Comparison of ENCODE assay signal across 25 cellular contexts in the genomic region with DNA sequence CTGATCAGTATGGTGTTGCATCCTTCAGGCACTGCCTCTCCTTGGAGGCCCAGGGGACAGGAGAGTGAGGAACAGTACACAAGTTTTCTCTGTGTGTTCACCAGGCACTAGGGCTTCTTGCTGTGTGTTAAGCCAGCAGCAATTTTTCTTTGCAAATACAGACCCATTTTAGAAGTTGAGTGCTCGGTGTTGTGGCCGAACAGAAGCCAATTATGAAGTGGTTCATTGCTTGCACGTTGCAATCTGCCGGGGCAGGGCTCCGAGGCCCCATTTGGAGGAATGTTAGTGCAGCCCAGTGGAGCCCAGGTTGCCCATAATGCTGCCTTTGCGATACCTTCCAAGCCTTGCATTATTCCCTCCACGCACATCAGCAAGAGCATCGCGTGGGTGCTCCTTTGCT. TPM values are rescaled to one million over a fixed set of nuclear protein-coding genes. Genes with fewer than 3 reads are reported as not detected.
"Had no signal": no experiment of that assay in that cellular context is flagged by ENCODE, and none has a peak within 500 bp of the region (broad histone marks: within the 10 kb centered on the region; RNA-seq: fewer than 3 reads in every experiment).

No MANE protein-coding gene starts in this region.

- FAIRE-seq: kidney had no signal

- H3K9me3 ChIP-seq: prostate gland, thyroid gland, vagina had no signal

- H2AFZ ChIP-seq: hepatocyte, neural progenitor cell had no signal

- H3K36me3 ChIP-seq: esophagus muscularis mucosa, gastroesophageal sphincter, heart left ventricle, neural progenitor cell, prostate gland, right atrium auricular region, stomach, thyroid gland, vagina had no signal

- H3K9ac ChIP-seq: neural progenitor cell had no signal

- H3K27ac Mint-ChIP-seq: naive thymus-derived CD4-positive, alpha-beta T cell; nephron; neural progenitor cell; stimulated activated effector memory CD8-positive, alpha-beta T cell treated with anti-CD3 and anti-CD28 coated beads, Interleukin-12 subunit alpha, Interleukin-12 subunit beta, amount 100 ng/mL, for 72 hours had no signal

- ATAC-seq: left lobe of liver; naive thymus-derived CD4-positive, alpha-beta T cell; stimulated activated effector memory CD8-positive, alpha-beta T cell treated with anti-CD3 and anti-CD28 coated beads, Interleukin-12 subunit alpha, Interleukin-12 subunit beta, amount 100 ng/mL, for 72 hours had no signal

- H3K27me3 ChIP-seq: dorsolateral prefrontal cortex, esophagus muscularis mucosa, foreskin keratinocyte, gastroesophageal sphincter, heart left ventricle, hepatocyte, neural progenitor cell, right atrium auricular region, thyroid gland, vagina had no signal

- H3K4me1 ChIP-seq: foreskin keratinocyte, neural progenitor cell, prostate gland, right atrium auricular region, stomach, thyroid gland, vagina had no signal

- H3K4me3 ChIP-seq: dorsolateral prefrontal cortex, esophagus muscularis mucosa, gastroesophageal sphincter, heart left ventricle, hepatocyte, lung, neural progenitor cell, prostate gland, right atrium auricular region, stomach, thyroid gland, vagina had no signal

- H3K79me2 ChIP-seq: hepatocyte had no signal

- H3K4me1 Mint-ChIP-seq: naive thymus-derived CD4-positive, alpha-beta T cell; stimulated activated effector memory CD8-positive, alpha-beta T cell treated with anti-CD3 and anti-CD28 coated beads, Interleukin-12 subunit alpha, Interleukin-12 subunit beta, amount 100 ng/mL, for 72 hours had no signal

- H3K36me3 Mint-ChIP-seq: stimulated activated effector memory CD8-positive, alpha-beta T cell treated with anti-CD3 and anti-CD28 coated beads, Interleukin-12 subunit alpha, Interleukin-12 subunit beta, amount 100 ng/mL, for 72 hours had no signal

- DNase-seq: dorsolateral prefrontal cortex; effector CD4-positive, alpha-beta T cell; foreskin keratinocyte; heart left ventricle; kidney; mesendoderm; midbrain; naive thymus-derived CD4-positive, alpha-beta T cell; stimulated activated CD4-positive, alpha-beta T cell treated with anti-CD3 and anti-CD28 coated beads, Interleukin-2, amount 100 ng/mL, for 24 hours; stimulated activated CD4-positive, alpha-beta T cell treated with anti-CD3 and anti-CD28 coated beads, Interleukin-4, amount 100 ng/mL, for 24 hours; stimulated activated naive CD4-positive, alpha-beta T cell treated with Interleukin-2 at 50 U/mL for 16 hours; stomach; thyroid gland; trophoblast cell had no signal

- H3K27ac ChIP-seq: esophagus muscularis mucosa, foreskin keratinocyte, gastroesophageal sphincter, heart left ventricle, neural progenitor cell, prostate gland, right atrium auricular region, stomach, thyroid gland, vagina had no signal

- H3K4me2 ChIP-seq: hepatocyte, neural progenitor cell had no signal

- H3K4me3 Mint-ChIP-seq: naive thymus-derived CD4-positive, alpha-beta T cell; nephron; neural progenitor cell; stimulated activated effector memory CD8-positive, alpha-beta T cell treated with anti-CD3 and anti-CD28 coated beads, Interleukin-12 subunit alpha, Interleukin-12 subunit beta, amount 100 ng/mL, for 72 hours had no signal

RNA-seq across cellular contexts. Expression of a gene that starts 51.0 kb away (rescaled TPM):
- polyA plus RNA-seq: naive thymus-derived CD4-positive, alpha-beta T cell had no signal
